In genomic region chr2:102359527-102359926, GRCh38 we compare ENCODE assay signal across 24 cellular contexts. TPM values are rescaled to one million over a fixed set of nuclear protein-coding genes. Genes with fewer than 3 reads are reported as not detected.
A peak's percentile ranks its signal among the peaks of the same experiment; 100 is the strongest.
DNase-seq lines count a peak whose midpoint lies in the region; ATAC-seq and TF ChIP-seq lines count a peak whose summit lies in the region.
"Had no signal": no experiment of that assay in that cellular context is flagged by ENCODE, and none has a peak within 500 bp of the region (broad histone marks: within the 10 kb centered on the region; RNA-seq: fewer than 3 reads in every experiment).

No MANE protein-coding gene starts in this region.

- H3K4me1 ChIP-seq in CD4-positive, CD25-positive, alpha-beta regulatory T cell (ENCODE audit: control insufficient read depth, insufficient read depth, low read length, poor library complexity, severe bottlenecking): peaks cover 48% of the 10 kb centered on the region
- H3K4me1 ChIP-seq: uterus had no signal

- H3K27ac ChIP-seq in CD4-positive, CD25-positive, alpha-beta regulatory T cell (ENCODE audit: insufficient read depth, low read length, poor library complexity, severe bottlenecking): peak overlapping the region; percentile 55
- H3K27ac ChIP-seq: 22Rv1, adrenal gland, cardiac muscle cell, gastrocnemius medialis, uterus had no signal

- DNase-seq in NOMO-1 treated with DMSO at 0.1 percent for 48 hours (lab: John Stamatoyannopoulos, UW; ENCODE audit: unreplicated experiment) (peak; percentile 40), NOMO-1 treated with dmso at 0.1 percent for 144 hours (lab: John Stamatoyannopoulos, UW; ENCODE audit: unreplicated experiment) (no peak), T-helper 17 cell (no peak), epithelial cell of esophagus (ENCODE audit: low read depth) (peak; percentile 85), NCI-H82 treated with DMSO at 0.1 percent for 48 hours (lab: John Stamatoyannopoulos, UW; ENCODE audit: unreplicated experiment) (no peak), GOT3 (lab: John Stamatoyannopoulos, UW) (no peak), cerebellum (ENCODE audit: low spot score) (no peak)
- no peak for DNase-seq in CD4-positive, CD25-positive, alpha-beta regulatory T cell
- DNase-seq: activated CD4-positive, alpha-beta T cell treated with anti-CD3 and anti-CD28 coated beads for 4 hours; adrenal gland; COR-L47; DND-41; gastrocnemius medialis; hypothalamus; Karpas-422; kidney; NCI-H1048; NCI-H2081 treated with DMSO at 0.1 percent for 48 hours; NCI-H446 treated with DMSO at 0.1 percent for 48 hours; uterus had no signal

- H3K4me3 Mint-ChIP-seq in CD4-positive, CD25-positive, alpha-beta regulatory T cell: peak overlapping the region; percentile 19 to 99 (median 80)
- H3K4me3 Mint-ChIP-seq in T-helper 17 cell: no peak overlapping the region

- H3K9me3 Mint-ChIP-seq in CD4-positive, CD25-positive, alpha-beta regulatory T cell: peaks cover 0 to 3% (median 0%) of the 10 kb centered on the region in 7 donors

- peak overlapping the region; percentile 85 for H3K4me3 ChIP-seq in CD4-positive, CD25-positive, alpha-beta regulatory T cell (ENCODE audit: low read depth, low read length)
- H3K4me3 ChIP-seq in epithelial cell of esophagus (ENCODE audit: low read length): no peak overlapping the region
- H3K4me3 ChIP-seq: adrenal gland, cardiac muscle cell, gastrocnemius medialis, uterus had no signal

- H3K27me3 Mint-ChIP-seq in CD4-positive, CD25-positive, alpha-beta regulatory T cell: no peaks in the 10 kb centered on the region
- no peaks in the 10 kb centered on the region for H3K27me3 Mint-ChIP-seq in T-helper 17 cell

- H3K36me3 ChIP-seq in CD4-positive, CD25-positive, alpha-beta regulatory T cell (ENCODE audit: control insufficient read depth, insufficient read depth, low read length): peaks cover 20% of the 10 kb centered on the region
- H3K36me3 ChIP-seq: adrenal gland, cardiac muscle cell, gastrocnemius medialis, uterus had no signal

- H3K27ac Mint-ChIP-seq in CD4-positive, CD25-positive, alpha-beta regulatory T cell: peak overlapping the region; percentile 61 to 97 (median 79)
- peak overlapping the region; percentile 99 for H3K27ac Mint-ChIP-seq in T-helper 17 cell

- peaks cover 23 to 68% (median 41%) of the 10 kb centered on the region in 4 donors for H3K4me1 Mint-ChIP-seq in CD4-positive, CD25-positive, alpha-beta regulatory T cell
- peaks cover 38% of the 10 kb centered on the region for H3K4me1 Mint-ChIP-seq in T-helper 17 cell

- H3K36me3 Mint-ChIP-seq in CD4-positive, CD25-positive, alpha-beta regulatory T cell: peaks cover 23% of the 10 kb centered on the region
- peaks cover 9% of the 10 kb centered on the region for H3K36me3 Mint-ChIP-seq in T-helper 17 cell (ENCODE audit: low read depth)

- no peak for ATAC-seq in CD4-positive, CD25-positive, alpha-beta regulatory T cell (ENCODE audit: low read depth in 2 of 2)
- no peak for ATAC-seq in T-helper 17 cell
- ATAC-seq: gastrocnemius medialis had no signal

- peak; percentile 19 for TF ChIP-seq CTCF in epithelial cell of esophagus (IDR thresholded peaks at IDR 0.05; ENCODE audit: insufficient read depth, low read depth, low read length, missing control alignments)

- no peaks in the 10 kb centered on the region for H3K27me3 ChIP-seq in CD4-positive, CD25-positive, alpha-beta regulatory T cell (ENCODE audit: control insufficient read depth, insufficient read depth, low read length)
- H3K27me3 ChIP-seq: adrenal gland, gastrocnemius medialis, uterus had no signal

- H3K9me3 ChIP-seq in CD4-positive, CD25-positive, alpha-beta regulatory T cell (ENCODE audit: control insufficient read depth in 2 of 2, low read length in 2 of 2): no peaks in the 10 kb centered on the region
- no peaks in the 10 kb centered on the region for H3K9me3 ChIP-seq in T-helper 17 cell (ENCODE audit: control insufficient read depth, low read length, poor library complexity, severe bottlenecking)
- H3K9me3 ChIP-seq: adrenal gland, gastrocnemius medialis, uterus had no signal

RNA-seq across cellular contexts. Expression of gene IL18R1, which starts 3.9 kb away (rescaled TPM):
- 19.9 TPM for total RNA-seq in CD4-positive, CD25-positive, alpha-beta regulatory T cell
- 10 to 100 TPM in 2 of 4 donors, 1 to 10 TPM in 2; 6.9 to 12.5 (median 10.0) TPM for polyA plus RNA-seq in CD4-positive, CD25-positive, alpha-beta regulatory T cell
- total RNA-seq in T-helper 17 cell: 10 to 100 TPM; 17.4 to 31.7 TPM
- total RNA-seq in cerebellum: 0.09 TPM

RNA-seq across cellular contexts. Expression of gene IL1RL1, which starts 48.2 kb away (rescaled TPM):
- 0.89 TPM for total RNA-seq in CD4-positive, CD25-positive, alpha-beta regulatory T cell
- not detected for polyA plus RNA-seq in CD4-positive, CD25-positive, alpha-beta regulatory T cell
- under 1 TPM; 0.60 to 0.99 TPM for total RNA-seq in T-helper 17 cell
- 0.27 TPM for total RNA-seq in cerebellum
- total RNA-seq: cardiac muscle cell, H4, osteocyte had no signal
- polyA plus RNA-seq: cardiac muscle cell had no signal

Comparison
In these comparisons a context has a peak if more than half of its experiments do, and no peak if none do; other contexts are left out.
1. DNase-seq: peak in NOMO-1 treated with DMSO at 0.1 percent for 48 hours (single experiment) and epithelial cell of esophagus (single experiment); none in NOMO-1 treated with dmso at 0.1 percent for 144 hours (single experiment), CD4-positive, CD25-positive, alpha-beta regulatory T cell (0 of 3), T-helper 17 cell (0 of 3), NCI-H82 treated with DMSO at 0.1 percent for 48 hours (single experiment), GOT3 (single experiment) and cerebellum (single experiment).
2. RNA of gene IL18R1, which starts 3.9 kb away (total RNA-seq): 17.4 to 31.7 TPM in T-helper 17 cell and 19.9 TPM in CD4-positive, CD25-positive, alpha-beta regulatory T cell (single experiment); 0.09 TPM in cerebellum (single experiment); every median in the first group is over 10 times any median in the second.